1 cellular context compared by ENCODE assay signal in the genomic region with DNA sequence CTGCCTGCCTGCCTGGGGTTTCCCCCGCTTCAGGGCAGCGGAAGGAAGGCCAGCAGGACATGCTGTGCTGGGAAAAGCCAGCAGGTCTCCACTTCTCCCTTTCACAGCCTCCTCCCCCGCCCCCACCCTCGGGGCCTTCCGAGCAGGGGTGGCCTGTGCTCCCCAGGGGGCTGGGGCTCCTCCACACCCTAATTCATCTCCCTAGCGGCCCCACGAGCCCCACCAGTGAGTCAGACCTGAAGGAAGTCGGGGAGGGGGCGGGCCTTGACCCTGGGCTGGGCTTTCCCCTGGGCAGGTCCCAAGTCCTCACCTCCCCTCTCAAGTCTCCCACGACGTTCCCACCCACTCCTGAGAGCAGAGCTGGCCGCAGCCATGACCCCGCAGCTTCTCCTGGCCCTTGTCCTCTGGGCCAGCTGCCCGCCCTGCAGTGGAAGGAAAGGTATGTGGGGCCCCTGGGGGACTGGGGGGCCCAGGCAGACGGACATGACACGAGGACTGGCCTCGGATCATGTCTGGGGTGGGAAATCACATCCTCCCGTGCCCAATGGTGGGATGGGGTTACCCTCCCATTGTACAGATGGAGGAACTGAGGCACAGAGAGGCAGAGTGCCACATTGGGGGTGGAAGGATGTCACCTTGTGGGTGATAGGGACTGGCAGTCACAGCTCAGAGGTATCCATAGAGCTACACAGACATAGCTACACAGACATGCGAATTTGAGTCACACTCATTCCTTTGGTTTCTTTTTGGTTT.
TF ChIP-seq lines count a peak whose summit lies in the region.

A gene (plus strand): TSS at position 345 of the 753 bp plus-strand sequence. CDS start 28 bp downstream, at position 373.

TF ChIP-seq in GM12878, 131 proteins besides CTCF, POLR2A, EP300 and RAD21 (continued from another document and continues in another):
- TF ChIP-seq, protein P1, sequence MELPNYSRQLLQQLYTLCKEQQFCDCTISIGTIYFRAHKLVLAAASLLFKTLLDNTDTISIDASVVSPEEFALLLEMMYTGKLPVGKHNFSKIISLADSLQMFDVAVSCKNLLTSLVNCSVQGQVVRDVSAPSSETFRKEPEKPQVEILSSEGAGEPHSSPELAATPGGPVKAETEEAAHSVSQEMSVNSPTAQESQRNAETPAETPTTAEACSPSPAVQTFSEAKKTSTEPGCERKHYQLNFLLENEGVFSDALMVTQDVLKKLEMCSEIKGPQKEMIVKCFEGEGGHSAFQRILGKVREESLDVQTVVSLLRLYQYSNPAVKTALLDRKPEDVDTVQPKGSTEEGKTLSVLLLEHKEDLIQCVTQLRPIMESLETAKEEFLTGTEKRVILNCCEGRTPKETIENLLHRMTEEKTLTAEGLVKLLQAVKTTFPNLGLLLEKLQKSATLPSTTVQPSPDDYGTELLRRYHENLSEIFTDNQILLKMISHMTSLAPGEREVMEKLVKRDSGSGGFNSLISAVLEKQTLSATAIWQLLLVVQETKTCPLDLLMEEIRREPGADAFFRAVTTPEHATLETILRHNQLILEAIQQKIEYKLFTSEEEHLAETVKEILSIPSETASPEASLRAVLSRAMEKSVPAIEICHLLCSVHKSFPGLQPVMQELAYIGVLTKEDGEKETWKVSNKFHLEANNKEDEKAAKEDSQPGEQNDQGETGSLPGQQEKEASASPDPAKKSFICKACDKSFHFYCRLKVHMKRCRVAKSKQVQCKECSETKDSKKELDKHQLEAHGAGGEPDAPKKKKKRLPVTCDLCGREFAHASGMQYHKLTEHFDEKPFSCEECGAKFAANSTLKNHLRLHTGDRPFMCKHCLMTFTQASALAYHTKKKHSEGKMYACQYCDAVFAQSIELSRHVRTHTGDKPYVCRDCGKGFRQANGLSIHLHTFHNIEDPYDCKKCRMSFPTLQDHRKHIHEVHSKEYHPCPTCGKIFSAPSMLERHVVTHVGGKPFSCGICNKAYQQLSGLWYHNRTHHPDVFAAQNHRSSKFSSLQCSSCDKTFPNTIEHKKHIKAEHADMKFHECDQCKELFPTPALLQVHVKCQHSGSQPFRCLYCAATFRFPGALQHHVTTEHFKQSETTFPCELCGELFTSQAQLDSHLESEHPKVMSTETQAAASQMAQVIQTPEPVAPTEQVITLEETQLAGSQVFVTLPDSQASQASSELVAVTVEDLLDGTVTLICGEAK (IDR thresholded peaks at IDR 0.05; ENCODE audit: borderline replicate concordance): no peak
- 0 out of 2 replicates have a peak, but pooled peaks have one; percentile 6 for TF ChIP-seq RAD51 (IDR thresholded peaks at IDR 0.05)
- TF ChIP-seq TAF1 (IDR thresholded peaks at IDR 0.05; ENCODE audit: borderline replicate concordance, low read depth, low read length): no peak
- TF ChIP-seq CHD2 (IDR thresholded peaks at IDR 0.05; ENCODE audit: borderline replicate concordance, low read depth, low read length): peak; percentile 78; the same call in 1 of the 2 replicates
- peak; percentile 98 for TF ChIP-seq IKZF1 (conservative IDR thresholded peaks at IDR 0.05)
- no peak for TF ChIP-seq FOS (IDR thresholded peaks at IDR 0.05; ENCODE audit: borderline replicate concordance, extremely low read depth, insufficient read length)
- TF ChIP-seq JUND (IDR thresholded peaks at IDR 0.05; ENCODE audit: low read depth, low read length): peak; percentile 63; the same call in 1 of the 2 replicates
- no peak for TF ChIP-seq ZBED1 (IDR thresholded peaks at IDR 0.05; ENCODE audit: borderline replicate concordance)
- TF ChIP-seq, protein P2, sequence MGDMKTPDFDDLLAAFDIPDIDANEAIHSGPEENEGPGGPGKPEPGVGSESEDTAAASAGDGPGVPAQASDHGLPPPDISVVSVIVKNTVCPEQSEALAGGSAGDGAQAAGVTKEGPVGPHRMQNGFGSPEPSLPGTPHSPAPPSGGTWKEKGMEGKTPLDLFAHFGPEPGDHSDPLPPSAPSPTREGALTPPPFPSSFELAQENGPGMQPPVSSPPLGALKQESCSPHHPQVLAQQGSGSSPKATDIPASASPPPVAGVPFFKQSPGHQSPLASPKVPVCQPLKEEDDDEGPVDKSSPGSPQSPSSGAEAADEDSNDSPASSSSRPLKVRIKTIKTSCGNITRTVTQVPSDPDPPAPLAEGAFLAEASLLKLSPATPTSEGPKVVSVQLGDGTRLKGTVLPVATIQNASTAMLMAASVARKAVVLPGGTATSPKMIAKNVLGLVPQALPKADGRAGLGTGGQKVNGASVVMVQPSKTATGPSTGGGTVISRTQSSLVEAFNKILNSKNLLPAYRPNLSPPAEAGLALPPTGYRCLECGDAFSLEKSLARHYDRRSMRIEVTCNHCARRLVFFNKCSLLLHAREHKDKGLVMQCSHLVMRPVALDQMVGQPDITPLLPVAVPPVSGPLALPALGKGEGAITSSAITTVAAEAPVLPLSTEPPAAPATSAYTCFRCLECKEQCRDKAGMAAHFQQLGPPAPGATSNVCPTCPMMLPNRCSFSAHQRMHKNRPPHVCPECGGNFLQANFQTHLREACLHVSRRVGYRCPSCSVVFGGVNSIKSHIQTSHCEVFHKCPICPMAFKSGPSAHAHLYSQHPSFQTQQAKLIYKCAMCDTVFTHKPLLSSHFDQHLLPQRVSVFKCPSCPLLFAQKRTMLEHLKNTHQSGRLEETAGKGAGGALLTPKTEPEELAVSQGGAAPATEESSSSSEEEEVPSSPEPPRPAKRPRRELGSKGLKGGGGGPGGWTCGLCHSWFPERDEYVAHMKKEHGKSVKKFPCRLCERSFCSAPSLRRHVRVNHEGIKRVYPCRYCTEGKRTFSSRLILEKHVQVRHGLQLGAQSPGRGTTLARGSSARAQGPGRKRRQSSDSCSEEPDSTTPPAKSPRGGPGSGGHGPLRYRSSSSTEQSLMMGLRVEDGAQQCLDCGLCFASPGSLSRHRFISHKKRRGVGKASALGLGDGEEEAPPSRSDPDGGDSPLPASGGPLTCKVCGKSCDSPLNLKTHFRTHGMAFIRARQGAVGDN (IDR thresholded peaks at IDR 0.05): peak; percentile 64
- TF ChIP-seq BACH1 (IDR thresholded peaks at IDR 0.05; ENCODE audit: borderline replicate concordance): peak; percentile 80
- TF ChIP-seq POU2F2 (IDR thresholded peaks at IDR 0.05; ENCODE audit: borderline replicate concordance, low read depth, low read length): peak; percentile 39; the same call in 2 of the 3 replicates
- TF ChIP-seq RFX5 (IDR thresholded peaks at IDR 0.05; ENCODE audit: low read depth, low read length): no peak
- TF ChIP-seq, protein P3, sequence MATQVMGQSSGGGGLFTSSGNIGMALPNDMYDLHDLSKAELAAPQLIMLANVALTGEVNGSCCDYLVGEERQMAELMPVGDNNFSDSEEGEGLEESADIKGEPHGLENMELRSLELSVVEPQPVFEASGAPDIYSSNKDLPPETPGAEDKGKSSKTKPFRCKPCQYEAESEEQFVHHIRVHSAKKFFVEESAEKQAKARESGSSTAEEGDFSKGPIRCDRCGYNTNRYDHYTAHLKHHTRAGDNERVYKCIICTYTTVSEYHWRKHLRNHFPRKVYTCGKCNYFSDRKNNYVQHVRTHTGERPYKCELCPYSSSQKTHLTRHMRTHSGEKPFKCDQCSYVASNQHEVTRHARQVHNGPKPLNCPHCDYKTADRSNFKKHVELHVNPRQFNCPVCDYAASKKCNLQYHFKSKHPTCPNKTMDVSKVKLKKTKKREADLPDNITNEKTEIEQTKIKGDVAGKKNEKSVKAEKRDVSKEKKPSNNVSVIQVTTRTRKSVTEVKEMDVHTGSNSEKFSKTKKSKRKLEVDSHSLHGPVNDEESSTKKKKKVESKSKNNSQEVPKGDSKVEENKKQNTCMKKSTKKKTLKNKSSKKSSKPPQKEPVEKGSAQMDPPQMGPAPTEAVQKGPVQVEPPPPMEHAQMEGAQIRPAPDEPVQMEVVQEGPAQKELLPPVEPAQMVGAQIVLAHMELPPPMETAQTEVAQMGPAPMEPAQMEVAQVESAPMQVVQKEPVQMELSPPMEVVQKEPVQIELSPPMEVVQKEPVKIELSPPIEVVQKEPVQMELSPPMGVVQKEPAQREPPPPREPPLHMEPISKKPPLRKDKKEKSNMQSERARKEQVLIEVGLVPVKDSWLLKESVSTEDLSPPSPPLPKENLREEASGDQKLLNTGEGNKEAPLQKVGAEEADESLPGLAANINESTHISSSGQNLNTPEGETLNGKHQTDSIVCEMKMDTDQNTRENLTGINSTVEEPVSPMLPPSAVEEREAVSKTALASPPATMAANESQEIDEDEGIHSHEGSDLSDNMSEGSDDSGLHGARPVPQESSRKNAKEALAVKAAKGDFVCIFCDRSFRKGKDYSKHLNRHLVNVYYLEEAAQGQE (IDR thresholded peaks at IDR 0.05; ENCODE audit: low read depth, low read length): no peak
- no peak for TF ChIP-seq PAX8 (IDR thresholded peaks at IDR 0.05)
- TF ChIP-seq DPF2 (IDR thresholded peaks at IDR 0.05): peak; percentile 88
- no peak for TF ChIP-seq ZNF622 (IDR thresholded peaks at IDR 0.05)
- TF ChIP-seq, protein P4, sequence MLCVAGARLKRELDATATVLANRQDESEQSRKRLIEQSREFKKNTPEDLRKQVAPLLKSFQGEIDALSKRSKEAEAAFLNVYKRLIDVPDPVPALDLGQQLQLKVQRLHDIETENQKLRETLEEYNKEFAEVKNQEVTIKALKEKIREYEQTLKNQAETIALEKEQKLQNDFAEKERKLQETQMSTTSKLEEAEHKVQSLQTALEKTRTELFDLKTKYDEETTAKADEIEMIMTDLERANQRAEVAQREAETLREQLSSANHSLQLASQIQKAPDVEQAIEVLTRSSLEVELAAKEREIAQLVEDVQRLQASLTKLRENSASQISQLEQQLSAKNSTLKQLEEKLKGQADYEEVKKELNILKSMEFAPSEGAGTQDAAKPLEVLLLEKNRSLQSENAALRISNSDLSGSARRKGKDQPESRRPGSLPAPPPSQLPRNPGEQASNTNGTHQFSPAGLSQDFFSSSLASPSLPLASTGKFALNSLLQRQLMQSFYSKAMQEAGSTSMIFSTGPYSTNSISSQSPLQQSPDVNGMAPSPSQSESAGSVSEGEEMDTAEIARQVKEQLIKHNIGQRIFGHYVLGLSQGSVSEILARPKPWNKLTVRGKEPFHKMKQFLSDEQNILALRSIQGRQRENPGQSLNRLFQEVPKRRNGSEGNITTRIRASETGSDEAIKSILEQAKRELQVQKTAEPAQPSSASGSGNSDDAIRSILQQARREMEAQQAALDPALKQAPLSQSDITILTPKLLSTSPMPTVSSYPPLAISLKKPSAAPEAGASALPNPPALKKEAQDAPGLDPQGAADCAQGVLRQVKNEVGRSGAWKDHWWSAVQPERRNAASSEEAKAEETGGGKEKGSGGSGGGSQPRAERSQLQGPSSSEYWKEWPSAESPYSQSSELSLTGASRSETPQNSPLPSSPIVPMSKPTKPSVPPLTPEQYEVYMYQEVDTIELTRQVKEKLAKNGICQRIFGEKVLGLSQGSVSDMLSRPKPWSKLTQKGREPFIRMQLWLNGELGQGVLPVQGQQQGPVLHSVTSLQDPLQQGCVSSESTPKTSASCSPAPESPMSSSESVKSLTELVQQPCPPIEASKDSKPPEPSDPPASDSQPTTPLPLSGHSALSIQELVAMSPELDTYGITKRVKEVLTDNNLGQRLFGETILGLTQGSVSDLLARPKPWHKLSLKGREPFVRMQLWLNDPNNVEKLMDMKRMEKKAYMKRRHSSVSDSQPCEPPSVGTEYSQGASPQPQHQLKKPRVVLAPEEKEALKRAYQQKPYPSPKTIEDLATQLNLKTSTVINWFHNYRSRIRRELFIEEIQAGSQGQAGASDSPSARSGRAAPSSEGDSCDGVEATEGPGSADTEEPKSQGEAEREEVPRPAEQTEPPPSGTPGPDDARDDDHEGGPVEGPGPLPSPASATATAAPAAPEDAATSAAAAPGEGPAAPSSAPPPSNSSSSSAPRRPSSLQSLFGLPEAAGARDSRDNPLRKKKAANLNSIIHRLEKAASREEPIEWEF (IDR thresholded peaks at IDR 0.05; ENCODE audit: insufficient replicate concordance, low read depth, low read length): peak; percentile 79
- TF ChIP-seq, protein P5, sequence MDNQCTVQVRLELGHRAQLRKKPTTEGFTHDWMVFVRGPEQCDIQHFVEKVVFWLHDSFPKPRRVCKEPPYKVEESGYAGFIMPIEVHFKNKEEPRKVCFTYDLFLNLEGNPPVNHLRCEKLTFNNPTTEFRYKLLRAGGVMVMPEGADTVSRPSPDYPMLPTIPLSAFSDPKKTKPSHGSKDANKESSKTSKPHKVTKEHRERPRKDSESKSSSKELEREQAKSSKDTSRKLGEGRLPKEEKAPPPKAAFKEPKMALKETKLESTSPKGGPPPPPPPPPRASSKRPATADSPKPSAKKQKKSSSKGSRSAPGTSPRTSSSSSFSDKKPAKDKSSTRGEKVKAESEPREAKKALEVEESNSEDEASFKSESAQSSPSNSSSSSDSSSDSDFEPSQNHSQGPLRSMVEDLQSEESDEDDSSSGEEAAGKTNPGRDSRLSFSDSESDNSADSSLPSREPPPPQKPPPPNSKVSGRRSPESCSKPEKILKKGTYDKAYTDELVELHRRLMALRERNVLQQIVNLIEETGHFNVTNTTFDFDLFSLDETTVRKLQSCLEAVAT (IDR thresholded peaks at IDR 0.05): peak; percentile 35
- no peak for TF ChIP-seq ZZZ3 (IDR thresholded peaks at IDR 0.05; ENCODE audit: control insufficient read depth, insufficient read length, low read depth)
- TF ChIP-seq FOXK2 (IDR thresholded peaks at IDR 0.05): no peak; the same call in 1 of the 2 replicates
- no peak for TF ChIP-seq NRF1 (conservative IDR thresholded peaks at IDR 0.05; ENCODE audit: low read depth, low read length)
- TF ChIP-seq POLR2AphosphoS2 (IDR thresholded peaks at IDR 0.05; ENCODE audit: low read depth, low read length): no peak
- TF ChIP-seq CREM (IDR thresholded peaks at IDR 0.05; ENCODE audit: low read depth): peak; percentile 56; the same call in 1 of the 2 replicates
- TF ChIP-seq MTA3 (IDR thresholded peaks at IDR 0.05; ENCODE audit: borderline replicate concordance, low read length): no peak
- TF ChIP-seq BCL11A (IDR thresholded peaks at IDR 0.05; ENCODE audit: low read depth, low read length): peak; percentile 67
- TF ChIP-seq SMAD5 (IDR thresholded peaks at IDR 0.05; ENCODE audit: low read depth): no peak; the same call in 1 of the 2 replicates
- no peak for TF ChIP-seq CHD4 (IDR thresholded peaks at IDR 0.05)
- TF ChIP-seq WRNIP1 (IDR thresholded peaks at IDR 0.05; ENCODE audit: borderline replicate concordance, low read depth, low read length): no peak
- TF ChIP-seq TCF3 (IDR thresholded peaks at IDR 0.05; ENCODE audit: borderline replicate concordance, insufficient read depth, low read depth, low read length): no peak
- no peak for TF ChIP-seq ESRRA (IDR thresholded peaks at IDR 0.05; ENCODE audit: low read length)
- no peak for TF ChIP-seq SUPT20H (IDR thresholded peaks at IDR 0.05; ENCODE audit: borderline replicate concordance, control insufficient read depth, low read depth, low read length)
- peak; percentile 58; the same call in 1 of the 2 replicates for TF ChIP-seq CHD1 (IDR thresholded peaks at IDR 0.05; ENCODE audit: low read depth, low read length)
- TF ChIP-seq KLF5 (IDR thresholded peaks at IDR 0.05; ENCODE audit: partially characterized antibody): no peak
- TF ChIP-seq LARP7 (IDR thresholded peaks at IDR 0.05): no peak; the same call in 1 of the 2 replicates
- peak; percentile 77; the same call in 1 of the 2 replicates for TF ChIP-seq POLR2AphosphoS5 (IDR thresholded peaks at IDR 0.05; ENCODE audit: low read length)
- TF ChIP-seq, protein P6, sequence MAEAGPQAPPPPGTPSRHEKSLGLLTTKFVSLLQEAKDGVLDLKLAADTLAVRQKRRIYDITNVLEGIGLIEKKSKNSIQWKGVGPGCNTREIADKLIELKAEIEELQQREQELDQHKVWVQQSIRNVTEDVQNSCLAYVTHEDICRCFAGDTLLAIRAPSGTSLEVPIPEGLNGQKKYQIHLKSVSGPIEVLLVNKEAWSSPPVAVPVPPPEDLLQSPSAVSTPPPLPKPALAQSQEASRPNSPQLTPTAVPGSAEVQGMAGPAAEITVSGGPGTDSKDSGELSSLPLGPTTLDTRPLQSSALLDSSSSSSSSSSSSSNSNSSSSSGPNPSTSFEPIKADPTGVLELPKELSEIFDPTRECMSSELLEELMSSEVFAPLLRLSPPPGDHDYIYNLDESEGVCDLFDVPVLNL (IDR thresholded peaks at IDR 0.05; ENCODE audit: low read depth, low read length): no peak
- TF ChIP-seq SPI1 (IDR thresholded peaks at IDR 0.05; ENCODE audit: borderline replicate concordance, insufficient read depth, low read depth, low read length): peak; percentile 80; the same call in 1 of the 2 replicates
- TF ChIP-seq ZNF207 (IDR thresholded peaks at IDR 0.05; ENCODE audit: borderline replicate concordance): no peak; the same call in 1 of the 2 replicates
